In the genomic region with DNA sequence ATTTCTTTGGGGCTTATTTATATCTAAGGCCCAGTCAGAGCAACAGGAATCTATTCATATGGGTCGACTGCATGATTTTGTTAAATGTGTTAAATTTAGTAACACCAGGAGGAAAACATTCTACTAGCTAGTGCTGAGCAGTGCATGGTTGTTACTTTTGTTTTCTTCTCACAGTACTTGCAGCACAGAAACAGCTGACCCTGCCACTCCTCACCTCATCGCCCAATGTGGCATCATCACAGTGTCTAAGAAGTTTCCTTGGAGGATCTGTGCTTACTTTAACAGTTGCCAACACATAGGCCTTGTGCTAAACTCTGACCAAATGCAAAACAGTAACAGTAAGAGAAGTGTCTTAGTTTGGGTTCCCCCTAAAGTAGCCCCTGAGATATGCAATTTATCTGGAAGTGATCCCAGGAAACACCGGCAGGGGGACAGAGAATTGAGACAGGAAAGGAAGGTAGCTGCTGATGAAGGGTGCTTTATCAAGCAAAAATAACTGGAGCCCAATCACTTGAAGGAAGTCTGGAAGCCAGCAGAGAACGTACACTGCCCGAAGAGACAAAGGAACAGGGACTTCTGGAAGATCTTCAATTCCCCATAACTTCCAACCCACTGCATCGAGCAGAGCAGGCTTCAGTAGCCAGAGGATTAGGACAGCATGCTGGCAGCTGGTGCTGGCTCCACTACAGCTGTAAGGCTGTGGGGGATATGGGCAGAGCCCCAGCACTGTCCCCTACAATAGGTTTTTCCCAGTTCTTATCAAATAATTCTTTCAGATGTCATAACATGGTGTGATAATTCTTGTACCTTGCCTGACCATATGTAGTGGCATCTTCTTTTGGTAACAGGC, we compare ENCODE assay signal across 11 cellular contexts. TPM values are rescaled to one million over a fixed set of nuclear protein-coding genes. Genes with fewer than 3 reads are reported as not detected.
A peak's percentile ranks its signal among the peaks of the same experiment; 100 is the strongest.
DNase-seq lines count a peak whose midpoint lies in the region; ATAC-seq, FAIRE-seq and TF ChIP-seq lines count a peak whose summit lies in the region.
"Had no signal": no experiment of that assay in that cellular context is flagged by ENCODE, and none has a peak within 500 bp of the region (broad histone marks: within the 10 kb centered on the region; RNA-seq: fewer than 3 reads in every experiment).

No MANE protein-coding gene starts in this region.

- peaks cover 3% of the 10 kb centered on the region for H3K9me3 Mint-ChIP-seq in activated naive CD8-positive, alpha-beta T cell treated with anti-CD3 and anti-CD28 coated beads for 36 hours
- H3K9me3 Mint-ChIP-seq in activated naive CD8-positive, alpha-beta T cell treated with anti-CD3 and anti-CD28 coated beads, Interleukin-2, amount 50 U/mL, for 24 hours, result peaks cover 5% of the 10 kb centered on the region
- peaks cover 8% of the 10 kb centered on the region for H3K9me3 Mint-ChIP-seq in chondrocyte (ENCODE audit: low read depth)
- H3K9me3 Mint-ChIP-seq in activated naive CD4-positive, alpha-beta T cell treated with anti-CD3 and anti-CD28 coated beads, Interleukin-2, amount 50 U/mL, for 72 hours, result peaks cover 5 to 13% of the 10 kb centered on the region in 2 donors

- no peak overlapping the region for H3K27ac ChIP-seq in kidney (ENCODE audit: low read depth in 2 of 2, low read length in 2 of 2)
- no peak overlapping the region for H3K27ac ChIP-seq in upper lobe of right lung
- H3K27ac ChIP-seq: BLaER1, spleen had no signal

- no peaks in the 10 kb centered on the region for H3K4me1 ChIP-seq in kidney (ENCODE audit: control insufficient read depth in 1 of 2, insufficient read depth in 1 of 2, low read depth in 1 of 2, low read length in 2 of 2)
- no peaks in the 10 kb centered on the region for H3K4me1 ChIP-seq in upper lobe of right lung
- H3K4me1 ChIP-seq: BLaER1 had no signal

- H3K4me3 ChIP-seq in kidney (ENCODE audit: low read length in 2 of 2) (no peak overlapping the region), upper lobe of right lung (no peak overlapping the region)
- H3K4me3 ChIP-seq: BLaER1, spleen had no signal

- no peak for ATAC-seq in activated naive CD8-positive, alpha-beta T cell treated with anti-CD3 and anti-CD28 coated beads, Interleukin-2, amount 50 U/mL, for 24 hours
- peak; percentile 29 for ATAC-seq in upper lobe of right lung
- ATAC-seq in activated naive CD4-positive, alpha-beta T cell treated with anti-CD3 and anti-CD28 coated beads, Interleukin-2, amount 50 U/mL, for 72 hours, result no peak
- ATAC-seq in GM21576 (IDR thresholded peaks at IDR 0.05; ENCODE audit: unreplicated experiment), result no peak

- no peaks in the 10 kb centered on the region for H3K27me3 Mint-ChIP-seq in activated naive CD8-positive, alpha-beta T cell treated with anti-CD3 and anti-CD28 coated beads for 36 hours
- peaks cover 4% of the 10 kb centered on the region for H3K27me3 Mint-ChIP-seq in activated naive CD8-positive, alpha-beta T cell treated with anti-CD3 and anti-CD28 coated beads, Interleukin-2, amount 50 U/mL, for 24 hours
- no peaks in the 10 kb centered on the region for H3K27me3 Mint-ChIP-seq in chondrocyte (ENCODE audit: low read depth)

- intact Hi-C loops in kidney (cut with DNase I), result no loop called here
- intact Hi-C loops in upper lobe of right lung (cut with DNase I), result no loop called here

- FAIRE-seq in kidney (lab: Jason Lieb, UNC), result no peak

- H3K27ac Mint-ChIP-seq in activated naive CD8-positive, alpha-beta T cell treated with anti-CD3 and anti-CD28 coated beads for 36 hours, result no peak overlapping the region
- H3K27ac Mint-ChIP-seq in activated naive CD8-positive, alpha-beta T cell treated with anti-CD3 and anti-CD28 coated beads, Interleukin-2, amount 50 U/mL, for 24 hours, result no peak overlapping the region
- peak overlapping the region; percentile 59 for H3K27ac Mint-ChIP-seq in chondrocyte (ENCODE audit: unreplicated experiment)
- no peak overlapping the region for H3K27ac Mint-ChIP-seq in activated naive CD4-positive, alpha-beta T cell treated with anti-CD3 and anti-CD28 coated beads, Interleukin-2, amount 50 U/mL, for 72 hours

- H3K4me3 Mint-ChIP-seq in activated naive CD8-positive, alpha-beta T cell treated with anti-CD3 and anti-CD28 coated beads for 36 hours, result no peak overlapping the region
- H3K4me3 Mint-ChIP-seq in activated naive CD8-positive, alpha-beta T cell treated with anti-CD3 and anti-CD28 coated beads, Interleukin-2, amount 50 U/mL, for 24 hours, result no peak overlapping the region
- no peak overlapping the region for H3K4me3 Mint-ChIP-seq in chondrocyte (ENCODE audit: unreplicated experiment)

- H3K36me3 Mint-ChIP-seq in activated naive CD8-positive, alpha-beta T cell treated with anti-CD3 and anti-CD28 coated beads for 36 hours, result no peaks in the 10 kb centered on the region
- no peaks in the 10 kb centered on the region for H3K36me3 Mint-ChIP-seq in activated naive CD8-positive, alpha-beta T cell treated with anti-CD3 and anti-CD28 coated beads, Interleukin-2, amount 50 U/mL, for 24 hours (ENCODE audit: low read depth)
- peaks cover 4% of the 10 kb centered on the region for H3K36me3 Mint-ChIP-seq in chondrocyte (ENCODE audit: low read depth)
- peaks cover 0 to 5% of the 10 kb centered on the region in 2 donors for H3K36me3 Mint-ChIP-seq in activated naive CD4-positive, alpha-beta T cell treated with anti-CD3 and anti-CD28 coated beads, Interleukin-2, amount 50 U/mL, for 72 hours

- peak; percentile 3 for DNase-seq in activated naive CD8-positive, alpha-beta T cell treated with anti-CD3 and anti-CD28 coated beads for 36 hours
- no peak for DNase-seq in activated naive CD8-positive, alpha-beta T cell treated with anti-CD3 and anti-CD28 coated beads, Interleukin-2, amount 50 U/mL, for 24 hours
- DNase-seq in chondrocyte (ENCODE audit: low spot score) (no peak), kidney (no peak), upper lobe of right lung (no peak), GM10266 (ENCODE audit: extremely low spot score) (no peak)
- DNase-seq in activated naive CD4-positive, alpha-beta T cell treated with anti-CD3 and anti-CD28 coated beads, Interleukin-2, amount 50 U/mL, for 72 hours (ENCODE audit: low spot score in 2 of 2), result no peak
- DNase-seq: NCI-H526, spleen had no signal

- no peaks in the 10 kb centered on the region for H3K27me3 ChIP-seq in upper lobe of right lung
- H3K27me3 ChIP-seq: BLaER1, spleen had no signal

- H3K36me3 ChIP-seq in kidney (ENCODE audit: control insufficient read depth in 1 of 2, insufficient read depth in 2 of 2, low read length in 2 of 2) (no peaks in the 10 kb centered on the region), upper lobe of right lung (no peaks in the 10 kb centered on the region)
- H3K36me3 ChIP-seq: BLaER1, spleen had no signal

- no peak overlapping the region for H3K9ac ChIP-seq in kidney (ENCODE audit: low read length in 2 of 2)
- H3K9ac ChIP-seq: BLaER1 had no signal

- H3K9me3 ChIP-seq in kidney (ENCODE audit: control insufficient read depth in 1 of 2, low read length in 2 of 2), result no peaks in the 10 kb centered on the region
- H3K9me3 ChIP-seq in upper lobe of right lung, result no peaks in the 10 kb centered on the region
- H3K9me3 ChIP-seq: BLaER1 had no signal

- H3K4me1 Mint-ChIP-seq in activated naive CD8-positive, alpha-beta T cell treated with anti-CD3 and anti-CD28 coated beads for 36 hours, result no peaks in the 10 kb centered on the region
- H3K4me1 Mint-ChIP-seq in activated naive CD8-positive, alpha-beta T cell treated with anti-CD3 and anti-CD28 coated beads, Interleukin-2, amount 50 U/mL, for 24 hours, result no peaks in the 10 kb centered on the region
- peaks cover 12% of the 10 kb centered on the region for H3K4me1 Mint-ChIP-seq in chondrocyte (ENCODE audit: low read depth)

- TF ChIP-seq CTCF in chondrocyte (IDR thresholded peaks at IDR 0.05) (peak; percentile 64), kidney (IDR thresholded peaks at IDR 0.05; ENCODE audit: borderline replicate concordance, extremely low read depth, insufficient read depth) (peak; percentile 21), upper lobe of right lung (IDR thresholded peaks at IDR 0.05) (peak; percentile 45), GM10266 (IDR thresholded peaks at IDR 0.05; ENCODE audit: control insufficient read depth, insufficient read depth, low read depth, missing control alignments) (no peak)

RNA-seq across cellular contexts. Expression of a gene that starts 36.0 kb away (rescaled TPM):
- total RNA-seq in activated naive CD8-positive, alpha-beta T cell treated with anti-CD3 and anti-CD28 coated beads for 36 hours, result 10 to 100 TPM in 1 of 2 experiments, 1 to 10 TPM in 1; 9.8 to 10.3 TPM
- total RNA-seq in chondrocyte, result 9.1 to 12.6 TPM (median 9.2 TPM) in 3 replicates
- 20.5 TPM for total RNA-seq in kidney
- polyA plus RNA-seq in kidney (ENCODE audit: insufficient read depth, low read depth, low replicate concordance), result 4.6 TPM
- total RNA-seq in upper lobe of right lung, result 11.2 TPM
- 1 to 10 TPM; 8.1 to 8.9 TPM for total RNA-seq in activated naive CD4-positive, alpha-beta T cell treated with anti-CD3 and anti-CD28 coated beads, Interleukin-2, amount 50 U/mL, for 72 hours
